8 cellular contexts compared by ENCODE assay signal in genomic region chr14:21557084-21557901, GRCh38. TPM values are rescaled to one million over a fixed set of nuclear protein-coding genes. Genes with fewer than 3 reads are reported as not detected.
DNase-seq lines count a peak whose midpoint lies in the region; ATAC-seq and TF ChIP-seq lines count a peak whose summit lies in the region.

No MANE protein-coding gene starts in this region.

- ATAC-seq in GM18907 (IDR thresholded peaks at IDR 0.05; ENCODE audit: unreplicated experiment): peak; percentile 62

- no peaks in the 10 kb centered on the region for H4K20me1 ChIP-seq in hepatocyte (ENCODE audit: insufficient read depth, poor library complexity, severe bottlenecking)

- intact Hi-C loops in vagina (cut with DNase I): loop anchor here (10.0 kb wide), 1 partner anchor 52 kb away; no protein-coding TSS in a partner anchor

- H3K9me3 ChIP-seq in hepatocyte (ENCODE audit: low read depth) (no peaks in the 10 kb centered on the region), vagina (no peaks in the 10 kb centered on the region)

- H3K79me2 ChIP-seq in hepatocyte: no peaks in the 10 kb centered on the region

- peak overlapping the region; percentile 71 for H3K4me2 ChIP-seq in hepatocyte

- no peak for TF ChIP-seq POLR2A in vagina (IDR thresholded peaks at IDR 0.05)

- in situ Hi-C loops in astrocyte of the spinal cord (cut with HindIII; ENCODE audit: low sequenced_read_pairs): no loop called here

- no peaks in the 10 kb centered on the region for H3K9me2 ChIP-seq in hepatocyte (replicated peaks; ENCODE audit: insufficient read depth)

- TF ChIP-seq CTCF in astrocyte of the spinal cord (IDR thresholded peaks at IDR 0.05; ENCODE audit: low read depth, low read length) (peak; percentile 50), hepatocyte (IDR thresholded peaks at IDR 0.05; ENCODE audit: poor library complexity) (peak; percentile 81), vagina (IDR thresholded peaks at IDR 0.05) (peak; percentile 55 to 72 (median 55))

- peak overlapping the region; percentile 33 for H3K4me3 ChIP-seq in astrocyte of the spinal cord (ENCODE audit: low read depth, low read length)
- no peak overlapping the region for H3K4me3 ChIP-seq in hepatocyte
- peak overlapping the region; percentile 29 to 34 for H3K4me3 ChIP-seq in vagina

- peak overlapping the region; percentile 54 for H2AFZ ChIP-seq in hepatocyte

- H3K27me3 ChIP-seq in hepatocyte (no peaks in the 10 kb centered on the region), vagina (no peaks in the 10 kb centered on the region)

- H3K4me1 ChIP-seq in hepatocyte (ENCODE audit: insufficient read depth): peaks cover 6% of the 10 kb centered on the region
- no peaks in the 10 kb centered on the region for H3K4me1 ChIP-seq in vagina

- peak overlapping the region; percentile 22 for H3K27ac ChIP-seq in hepatocyte
- peak overlapping the region; percentile 60 for H3K27ac ChIP-seq in vagina

- WGBS in hepatocyte (ENCODE audit: low lambda C conversion rate, missing lambda C conversion rate): 4% methylated on average over 11 of the region's 11 CpGs

- peak; percentile 18 for DNase-seq in 8988T
- DNase-seq in NCI-H187 (lab: John Stamatoyannopoulos, UW): peak; percentile 80 to 89
- DNase-seq in T-helper 9 cell: peak; percentile 68
- DNase-seq in astrocyte of the spinal cord (ENCODE audit: low read depth, low spot score): peak; percentile 92
- DNase-seq in hepatocyte (ENCODE audit: low spot score): peak; percentile 94
- peak; percentile 86 for DNase-seq in renal cortical epithelial cell (ENCODE audit: low read depth)
- peak in 1 of 2 donors; percentile 88 for DNase-seq in vagina (ENCODE audit: extremely low spot score in 2 of 2)

- H3K36me3 ChIP-seq in hepatocyte (replicated peaks; ENCODE audit: insufficient read depth, low read depth): no peaks in the 10 kb centered on the region
- H3K36me3 ChIP-seq in vagina: no peaks in the 10 kb centered on the region

RNA-seq across cellular contexts. Expression of gene OR10G3, which starts 22.6 kb away (rescaled TPM):
- not detected in 2 replicates for total RNA-seq in hepatocyte
- not detected in 2 replicates for polyA plus RNA-seq in hepatocyte
- total RNA-seq in renal cortical epithelial cell: not detected in 2 replicates
- total RNA-seq in vagina: not detected

RNA-seq across cellular contexts. Expression of gene SALL2, which starts 31.1 kb away (rescaled TPM):
- 9.6 and 11.8 TPM in 2 replicates for total RNA-seq in hepatocyte
- polyA plus RNA-seq in hepatocyte: 9.5 and 10.9 TPM in 2 replicates
- 1.7 and 15.9 TPM in 2 replicates for total RNA-seq in renal cortical epithelial cell
- total RNA-seq in vagina: 9.8 TPM

RNA-seq across cellular contexts. Expression of gene METTL3, which starts 46.2 kb away (rescaled TPM):
- 31.9 and 44.1 TPM in 2 replicates for total RNA-seq in hepatocyte
- polyA plus RNA-seq in hepatocyte: 31.9 and 39.0 TPM in 2 replicates
- total RNA-seq in renal cortical epithelial cell: 51.3 and 71.9 TPM in 2 replicates
- total RNA-seq in vagina: 71.5 TPM
